22 cellular contexts compared by ENCODE assay signal in the genomic region with DNA sequence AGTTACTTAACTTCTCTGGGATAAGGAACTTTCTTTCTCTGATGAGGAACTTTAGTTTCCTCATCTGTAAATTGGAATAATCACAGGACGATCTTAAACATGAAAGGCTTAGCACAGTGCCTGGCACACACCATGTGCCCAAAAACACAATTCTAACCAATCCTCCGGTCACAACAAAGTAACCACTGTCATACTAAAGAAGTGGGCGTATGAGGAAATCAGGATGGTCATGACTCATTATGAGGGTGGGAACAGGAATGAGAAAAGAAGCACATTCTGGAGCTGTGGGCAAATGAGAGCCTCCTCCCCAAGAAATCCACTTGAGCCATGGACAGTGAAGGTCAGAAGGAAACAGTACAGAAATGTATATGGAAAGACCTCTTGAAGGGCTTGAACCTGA.
"Had no signal": no experiment of that assay in that cellular context is flagged by ENCODE, and none has a peak within 500 bp of the region (broad histone marks: within the 10 kb centered on the region; RNA-seq: fewer than 3 reads in every experiment).

No MANE protein-coding gene starts in this region.

- H3K9me3 ChIP-seq: gastrocnemius medialis, left ventricle myocardium inferior, mucosa of descending colon, tibial nerve, uterus had no signal

- H3K36me3 ChIP-seq: gastrocnemius medialis, left ventricle myocardium inferior, tibial nerve, uterus had no signal

- FAIRE-seq: astrocyte had no signal

- H3K27ac ChIP-seq: epithelial cell of prostate, gastrocnemius medialis, left ventricle myocardium inferior, tibial nerve, uterus, VCaP had no signal

- DNase-seq: activated CD4-positive, alpha-beta T cell treated with anti-CD3 and anti-CD28 coated beads, Interleukin-2, amount 50 U/mL, for 1 hour; activated CD4-positive, CD25-positive, alpha-beta regulatory T cell treated with anti-CD3 and anti-CD28 coated beads, Interleukin-2, amount 50 U/mL, for 72 hours; activated CD8-positive, alpha-beta memory T cell treated with anti-CD3 and anti-CD28 coated beads for 24 hours; activated CD8-positive, alpha-beta memory T cell treated with anti-CD3 and anti-CD28 coated beads, Interleukin-2, amount 50 U/mL, for 48 hours; activated effector memory CD4-positive, alpha-beta T cell treated with Interleukin-2 at 50 U/mL for 16 hours; activated naive CD4-positive, alpha-beta T cell treated with anti-CD3 and anti-CD28 coated beads, Interleukin-2, amount 10 ng/mL, durations not matched to agents 7 days and 5 days; activated T-cell treated with anti-CD3 and anti-CD28 coated beads, Interleukin-2, amount 50 U/mL, for 48 hours; dorsolateral prefrontal cortex; gastrocnemius medialis; head of caudate nucleus; left ventricle myocardium inferior; mucosa of descending colon; naive B cell; stimulated activated CD4-positive, alpha-beta T cell treated with anti-CD3 and anti-CD28 coated beads, Interleukin-2, amount 100 ng/mL, for 24 hours; stimulated activated naive CD8-positive, alpha-beta T cell treated with anti-CD3 and anti-CD28 coated beads, Interleukin-15, Interleukin-2, amounts not matched to agents 100 U/mL and 50 U/mL, for 24 hours; substantia nigra; T-helper 2 cell; uterus had no signal

- H3K4me1 ChIP-seq: gastrocnemius medialis, left ventricle myocardium inferior, tibial nerve, uterus had no signal

- H3K27me3 ChIP-seq: dorsolateral prefrontal cortex, gastrocnemius medialis, tibial nerve, uterus had no signal

- H3K4me3 ChIP-seq: dorsolateral prefrontal cortex, gastrocnemius medialis, left ventricle myocardium inferior, mucosa of descending colon, tibial nerve, uterus had no signal
